24 cellular contexts compared by ENCODE assay signal in the genomic region with DNA sequence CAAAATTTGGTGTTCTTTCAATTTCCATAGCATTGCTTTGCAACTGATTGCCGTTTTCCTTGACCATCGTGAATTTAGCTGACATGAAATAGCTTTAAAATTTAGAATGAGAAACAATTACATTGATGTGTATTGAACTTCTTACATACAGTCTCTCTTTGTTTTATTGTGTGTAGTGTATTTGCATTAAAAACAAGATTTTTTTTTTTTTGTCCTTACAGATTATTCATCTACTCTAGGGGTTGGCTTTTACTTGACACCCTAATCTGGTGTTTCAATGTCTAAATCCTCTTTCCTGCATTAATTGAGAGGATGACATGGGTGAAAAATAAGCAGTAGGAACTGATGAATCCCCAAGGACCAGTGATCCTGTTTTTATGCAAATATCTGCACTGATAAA.
"Had no signal": no experiment of that assay in that cellular context is flagged by ENCODE, and none has a peak within 500 bp of the region (broad histone marks: within the 10 kb centered on the region; RNA-seq: fewer than 3 reads in every experiment).

No MANE protein-coding gene starts in this region.

- H3K36me3 ChIP-seq: uterus had no signal

- DNase-seq: stimulated activated CD4-positive, alpha-beta T cell treated with anti-CD3 and anti-CD28 coated beads, Interleukin-2, amount 100 ng/mL, for 48 hours; stimulated activated CD4-positive, alpha-beta T cell treated with anti-CD3 and anti-CD28 coated beads, Interleukin-4, amount 100 ng/mL, for 1 hour; stimulated activated CD4-positive, alpha-beta T cell treated with anti-CD3 and anti-CD28 coated beads, Interleukin-4, amount 100 ng/mL, for 24 hours; stimulated activated CD4-positive, alpha-beta T cell treated with anti-CD3 and anti-CD28 coated beads, Interleukin-4, amount 100 ng/mL, for 4 hours; stimulated activated CD8-positive, alpha-beta memory T cell treated with anti-CD3 and anti-CD28 coated beads, Interleukin-4, amount 100 ng/mL, for 48 hours; stimulated activated naive B cell treated with anti-CD40 and anti-IgM and Interleukin-4, amounts not matched to agents 10 μg/mL and 1 μg/mL and 100 μg/mL, for 72 hours; stimulated activated naive CD4-positive, alpha-beta T cell; stimulated activated naive CD4-positive, alpha-beta T cell treated with Interleukin-2 at 50 U/mL for 16 hours; stimulated activated naive CD8-positive, alpha-beta T cell treated with anti-CD3 and anti-CD28 coated beads, Interleukin-15, amount 100 ng/mL, for 72 hours; stimulated activated naive CD8-positive, alpha-beta T cell treated with anti-CD3 and anti-CD28 coated beads, Interleukin-15, Interleukin-2, amounts not matched to agents 100 U/mL and 50 U/mL, for 24 hours; stomach; substantia nigra; testis; thyroid gland; tibial artery; transverse colon; trophoblast cell; upper lobe of left lung; upper lobe of right lung; uterus had no signal

- H3K27ac ChIP-seq: stomach, suprapubic skin, testis, thoracic aorta, thyroid gland, tibial artery, tibial nerve, transverse colon, upper lobe of left lung, upper lobe of right lung, uterus, vagina had no signal

- H3K4me3 ChIP-seq: stomach, suprapubic skin, testis, thoracic aorta, thyroid gland, tibial artery, tibial nerve, transverse colon, upper lobe of left lung, upper lobe of right lung, uterus, vagina had no signal

- H3K27me3 ChIP-seq: stomach, suprapubic skin, testis, thyroid gland, tibial artery, tibial nerve, transverse colon, upper lobe of left lung, upper lobe of right lung, uterus, vagina had no signal

- H3K4me1 ChIP-seq: stomach, suprapubic skin, testis, thyroid gland, transverse colon, upper lobe of left lung, upper lobe of right lung, uterus, vagina had no signal

- H3K9me3 ChIP-seq: stomach, suprapubic skin, testis, thoracic aorta, thyroid gland, tibial artery, tibial nerve, transverse colon, upper lobe of left lung, upper lobe of right lung, uterus, vagina had no signal
